In genomic region chr18:77059294-77059916, GRCh38 we compare ENCODE assay signal across 9 cellular contexts.
DNase-seq lines count a peak whose midpoint lies in the region; ATAC-seq, FAIRE-seq and TF ChIP-seq lines count a peak whose summit lies in the region.
"Had no signal": no experiment of that assay in that cellular context is flagged by ENCODE, and none has a peak within 500 bp of the region (broad histone marks: within the 10 kb centered on the region; RNA-seq: fewer than 3 reads in every experiment).

No MANE protein-coding gene starts in this region.

- no peaks in the 10 kb centered on the region for H4K20me1 ChIP-seq in KMS-11 (ENCODE audit: insufficient read depth)

- H3K4me2 ChIP-seq in KMS-11: no peak overlapping the region

- no peak overlapping the region for H3K4me3 ChIP-seq in KMS-11 (IDR thresholded peaks at IDR 0.05; ENCODE audit: insufficient read depth, low read depth, low read length)
- H3K4me3 ChIP-seq in neutrophil (ENCODE audit: low read depth in 1 of 2, low read length in 1 of 2): no peak overlapping the region

- H2AFZ ChIP-seq in KMS-11 (ENCODE audit: low read depth): no peak overlapping the region

- no peak overlapping the region for H3K9ac ChIP-seq in KMS-11

- peak; percentile 65 for DNase-seq in activated CD4-positive, alpha-beta T cell treated with anti-CD3 and anti-CD28 coated beads for 48 hours
- DNase-seq in activated CD4-positive, alpha-beta T cell treated with anti-CD3 and anti-CD28 coated beads, Interleukin-2, amount 50 U/mL, for 4 hours: no peak
- no peak for DNase-seq in cerebellar nuclear complex (lab: John Stamatoyannopoulos, UW)

- H3K36me3 ChIP-seq in KMS-11 (ENCODE audit: insufficient read depth) (no peaks in the 10 kb centered on the region), neutrophil (peaks cover 49% of the 10 kb centered on the region)

- peak; percentile 45; the same call in 2 of the 3 replicates for ATAC-seq in SK-N-SH treated with all-trans-retinoic acid at 6 μM for 48 hours
- ATAC-seq in HG03196 (IDR thresholded peaks at IDR 0.05; ENCODE audit: unreplicated experiment): no peak
- ATAC-seq: stimulated activated naive CD8-positive, alpha-beta T cell treated with anti-CD3 and anti-CD28 coated beads, Interleukin-15, amount 100 ng/mL, for 72 hours had no signal

- no peaks in the 10 kb centered on the region for H3K79me2 ChIP-seq in KMS-11 (ENCODE audit: insufficient read depth, low read depth)

- FAIRE-seq in endometrium (lab: Jason Lieb, UNC): peak; percentile 98

- peak; percentile 72 for TF ChIP-seq CTCF in KMS-11 (conservative IDR thresholded peaks at IDR 0.05; ENCODE audit: low read depth, low read length)
- peak; percentile 61 for TF ChIP-seq CTCF in neutrophil (IDR thresholded peaks at IDR 0.05)

- H3K27ac ChIP-seq in KMS-11 (no peak overlapping the region), neutrophil (peak overlapping the region; percentile 99)

- H3K9me3 ChIP-seq in neutrophil: no peaks in the 10 kb centered on the region

- H3K27me3 ChIP-seq in KMS-11 (ENCODE audit: insufficient read depth, low read depth): no peaks in the 10 kb centered on the region
- H3K27me3 ChIP-seq in neutrophil: no peaks in the 10 kb centered on the region

- peaks cover 59% of the 10 kb centered on the region for H3K4me1 ChIP-seq in KMS-11 (ENCODE audit: low read depth, poor library complexity, severe bottlenecking)
- peaks cover 88 to 92% of the 10 kb centered on the region in 2 experiments for H3K4me1 ChIP-seq in neutrophil (ENCODE audit: control insufficient read depth in 1 of 2, insufficient read depth in 1 of 2, low read depth in 1 of 2, low read length in 1 of 2)

TF ChIP-seq in SK-N-SH treated with all-trans-retinoic acid at 6 μM for 48 hours, 23 proteins besides CTCF, POLR2A, EP300 and RAD21:
- TF ChIP-seq ZNF8 (CRISPR knock-in tag; IDR thresholded peaks at IDR 0.05) (peak; percentile 83), TSHZ2 (CRISPR knock-in tag; IDR thresholded peaks at IDR 0.05) (no peak)
